ENCODE assay signal across 18 cellular contexts in genomic region chr10:92894081-92894480, GRCh38.
"Had no signal": no experiment of that assay in that cellular context is flagged by ENCODE, and none has a peak within 500 bp of the region (broad histone marks: within the 10 kb centered on the region; RNA-seq: fewer than 3 reads in every experiment).

No MANE protein-coding gene starts in this region.

- H3K4me1 ChIP-seq: vagina had no signal

- H3K9me3 ChIP-seq: mucosa of descending colon, ovary, transverse colon, vagina had no signal

- ATAC-seq: activated CD4-positive, CD25-positive, alpha-beta regulatory T cell treated with anti-CD3 and anti-CD28 coated beads, Interleukin-2, amount 50 U/mL, for 24 hours; left lobe of liver; mucosa of descending colon; naive thymus-derived CD4-positive, alpha-beta T cell had no signal

- H3K36me3 ChIP-seq: ovary, transverse colon, vagina had no signal

- DNase-seq: activated CD4-positive, alpha-beta T cell treated with anti-CD3 and anti-CD28 coated beads, Interleukin-2, amount 50 U/mL, for 1 hour; activated CD8-positive, alpha-beta memory T cell treated with anti-CD3 and anti-CD28 coated beads for 24 hours; activated gamma-delta T cell treated with Interleukin-2 at 50 U/mL for 16 hours; amniotic stem cell; effector CD8-positive, alpha-beta T cell; head of caudate nucleus; mucosa of descending colon; naive thymus-derived CD4-positive, alpha-beta T cell; ovary; stimulated activated CD4-positive, alpha-beta T cell treated with anti-CD3 and anti-CD28 coated beads, Interleukin-4, amount 100 ng/mL, for 1 hour; stimulated activated naive CD4-positive, alpha-beta T cell treated with Interleukin-2 at 50 U/mL for 16 hours; substantia nigra; T-helper 9 cell; transverse colon had no signal

- H3K27ac ChIP-seq: coronary artery, ovary, transverse colon, vagina had no signal

- H3K27me3 ChIP-seq: ovary, transverse colon, vagina had no signal

- H3K4me3 ChIP-seq: coronary artery, mucosa of descending colon, ovary, transverse colon, vagina had no signal
